2 cellular contexts compared by ENCODE assay signal in genomic region chr14:96470331-96470730, GRCh38.
A peak's percentile ranks its signal among the peaks of the same experiment; 100 is the strongest.
TF ChIP-seq lines count a peak whose summit lies in the region.

No MANE protein-coding gene starts in this region.

TF ChIP-seq in liver, 16 proteins besides CTCF, POLR2A, EP300 and RAD21:
- TF ChIP-seq REST (IDR thresholded peaks at IDR 0.05) (peak; percentile 42), SP1 (IDR thresholded peaks at IDR 0.05) (no peak), YY1 (IDR thresholded peaks at IDR 0.05) (no peak), HNF4A (conservative IDR thresholded peaks at IDR 0.05) (peak; percentile 15 to 23), GABPA (IDR thresholded peaks at IDR 0.05 in 1 of 2, conservative IDR thresholded peaks at IDR 0.05 in 1 of 2) (no peak)

TF ChIP-seq in HepG2, 621 proteins besides CTCF, POLR2A, EP300 and RAD21 (continued from another document):
- TF ChIP-seq ZNF646 (CRISPR knock-in tag; IDR thresholded peaks at IDR 0.05) (no peak), ZNF121 (CRISPR knock-in tag; IDR thresholded peaks at IDR 0.05) (no peak), HNF4A (CRISPR knock-in tag; IDR thresholded peaks at IDR 0.05) (no peak)
